ENCODE assay signal across 19 cellular contexts in the genomic region with DNA sequence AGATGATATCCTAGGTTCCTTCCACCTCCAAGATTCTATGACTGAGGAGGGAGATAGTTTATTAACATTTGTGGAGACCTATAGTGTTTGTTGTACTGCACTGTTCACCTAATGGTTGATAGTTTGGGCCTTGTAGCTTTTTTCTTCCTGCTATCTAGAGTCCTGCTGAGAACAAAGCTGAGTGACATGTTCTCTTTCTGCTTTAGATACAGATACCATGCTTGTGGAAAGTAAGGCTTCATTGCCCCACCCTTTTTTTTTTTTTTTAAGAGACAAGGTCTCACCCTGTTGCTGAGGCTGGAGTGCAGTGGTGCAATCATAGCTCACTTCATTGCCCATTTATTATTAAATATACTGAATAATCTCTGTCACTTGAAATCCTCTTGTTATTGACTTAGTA. TPM values are rescaled to one million over a fixed set of nuclear protein-coding genes. Genes with fewer than 3 reads are reported as not detected.
DNase-seq lines count a peak whose midpoint lies in the region; ATAC-seq and TF ChIP-seq lines count a peak whose summit lies in the region.
"Had no signal": no experiment of that assay in that cellular context is flagged by ENCODE, and none has a peak within 500 bp of the region (broad histone marks: within the 10 kb centered on the region; RNA-seq: fewer than 3 reads in every experiment).

No MANE protein-coding gene starts in this region.

- intact Hi-C loops in left ventricle myocardium superior (cut with micrococcal nuclease) (no loop called here), left ventricle myocardium inferior (cut with micrococcal nuclease) (no loop called here)

- no peak for DNase-seq in activated T-cell treated with anti-CD3 and anti-CD28 coated beads, Interleukin-2, amount 50 U/mL, for 24 hours
- DNase-seq in activated T-cell treated with anti-CD3 and anti-CD28 coated beads for 4 hours (no peak), left ventricle myocardium superior (no peak), left ventricle myocardium inferior (no peak), SJCRH30 (no peak)
- DNase-seq: Caco-2; CD4-positive, CD25-positive, alpha-beta regulatory T cell; CD8-positive, alpha-beta T cell; DMS153; DMS79; GF-D8; GOT3; HFFc6 had no signal

- H3K36me3 Mint-ChIP-seq in activated T-cell treated with anti-CD3 and anti-CD28 coated beads, Interleukin-2, amount 50 U/mL, for 24 hours (ENCODE audit: low read depth): peaks cover 81% of the 10 kb centered on the region

- H3K4me3 ChIP-seq in left ventricle myocardium inferior (no peak overlapping the region), SJCRH30 (no peak overlapping the region)
- H3K4me3 ChIP-seq: BLaER1, HAP-1 had no signal

- peak; percentile 61 for ATAC-seq in left ventricle myocardium superior
- ATAC-seq in esophagus mucosa: peak; percentile 13
- ATAC-seq: CD8-positive, alpha-beta T cell had no signal

- peaks cover 10% of the 10 kb centered on the region for H3K4me1 Mint-ChIP-seq in activated T-cell treated with anti-CD3 and anti-CD28 coated beads, Interleukin-2, amount 50 U/mL, for 24 hours (ENCODE audit: low read depth)
- H3K4me1 Mint-ChIP-seq: B cell had no signal

- no peak overlapping the region for H3K4me3 Mint-ChIP-seq in activated T-cell treated with anti-CD3 and anti-CD28 coated beads, Interleukin-2, amount 50 U/mL, for 24 hours
- H3K4me3 Mint-ChIP-seq: B cell; CD4-positive, CD25-positive, alpha-beta regulatory T cell; CD8-positive, alpha-beta T cell; HFFc6 had no signal

- no peaks in the 10 kb centered on the region for H3K9me3 ChIP-seq in left ventricle myocardium inferior (replicated peaks)
- no peaks in the 10 kb centered on the region for H3K9me3 ChIP-seq in SJCRH30 (replicated peaks)
- H3K9me3 ChIP-seq: BLaER1, Caco-2, HAP-1 had no signal

- H3K27ac Mint-ChIP-seq in activated T-cell treated with anti-CD3 and anti-CD28 coated beads, Interleukin-2, amount 50 U/mL, for 24 hours: peak overlapping the region; percentile 44
- H3K27ac Mint-ChIP-seq: B cell; CD8-positive, alpha-beta T cell; HFFc6 had no signal

- H3K4me1 ChIP-seq in left ventricle myocardium inferior (peaks cover 43% of the 10 kb centered on the region), SJCRH30 (no peaks in the 10 kb centered on the region)
- H3K4me1 ChIP-seq: BLaER1, Caco-2, HAP-1 had no signal

- TF ChIP-seq CTCF in left ventricle myocardium inferior (IDR thresholded peaks at IDR 0.05; ENCODE audit: borderline replicate concordance): no peak

- H3K9me3 Mint-ChIP-seq in activated T-cell treated with anti-CD3 and anti-CD28 coated beads, Interleukin-2, amount 50 U/mL, for 24 hours: no peaks in the 10 kb centered on the region
- H3K9me3 Mint-ChIP-seq: CD4-positive, CD25-positive, alpha-beta regulatory T cell; CD8-positive, alpha-beta T cell; HFFc6 had no signal

- H3K27me3 Mint-ChIP-seq in activated T-cell treated with anti-CD3 and anti-CD28 coated beads, Interleukin-2, amount 50 U/mL, for 24 hours: no peaks in the 10 kb centered on the region
- H3K27me3 Mint-ChIP-seq: B cell; CD4-positive, CD25-positive, alpha-beta regulatory T cell had no signal

- H3K27me3 ChIP-seq in left ventricle myocardium inferior (ENCODE audit: low read depth): no peaks in the 10 kb centered on the region
- H3K27me3 ChIP-seq in SJCRH30: no peaks in the 10 kb centered on the region
- H3K27me3 ChIP-seq: BLaER1 had no signal

- H3K27ac ChIP-seq in left ventricle myocardium inferior (replicated peaks) (no peak overlapping the region), SJCRH30 (no peak overlapping the region)
- H3K27ac ChIP-seq: 22Rv1, BLaER1, C4-2B had no signal

- peaks cover 74% of the 10 kb centered on the region for H3K36me3 ChIP-seq in left ventricle myocardium inferior
- peaks cover 19% of the 10 kb centered on the region for H3K36me3 ChIP-seq in SJCRH30

RNA-seq across cellular contexts. Expression of gene DLAT, which starts 12.3 kb away (rescaled TPM):
- total RNA-seq in left ventricle myocardium superior (189 TPM), left ventricle myocardium inferior (176 TPM), esophagus mucosa (37.1 TPM)
- 48.4 and 52.3 TPM in 2 replicates for total RNA-seq in SJCRH30 (2014; rRNA removed; shearing (Covaris generic))

RNA-seq across cellular contexts. Expression of gene PIH1D2, which starts 36.3 kb away (rescaled TPM):
- total RNA-seq in left ventricle myocardium superior: 1.6 TPM
- total RNA-seq in left ventricle myocardium inferior: 2.2 TPM
- 1.6 TPM for total RNA-seq in esophagus mucosa
- total RNA-seq in SJCRH30 (2014; rRNA removed; shearing (Covaris generic)): 0.99 and 1.4 TPM in 2 replicates

RNA-seq across cellular contexts. Expression of gene NKAPD1, which starts 36.6 kb away (rescaled TPM):
- total RNA-seq in left ventricle myocardium superior (7.7 TPM), left ventricle myocardium inferior (7.6 TPM), esophagus mucosa (11.8 TPM)
- 19.5 and 22.9 TPM in 2 replicates for total RNA-seq in SJCRH30 (2014; rRNA removed; shearing (Covaris generic))

RNA-seq across cellular contexts. Expression of gene TIMM8B, which starts 49.0 kb away (rescaled TPM):
- total RNA-seq in left ventricle myocardium superior (158 TPM), left ventricle myocardium inferior (189 TPM), esophagus mucosa (83.4 TPM)
- total RNA-seq in SJCRH30 (2014; rRNA removed; shearing (Covaris generic)): 48.2 and 64.5 TPM in 2 replicates

RNA-seq across cellular contexts. Expression of gene SDHD, which starts 49.1 kb away (rescaled TPM):
- total RNA-seq in left ventricle myocardium superior (269 TPM), left ventricle myocardium inferior (290 TPM), esophagus mucosa (109 TPM)
- total RNA-seq in SJCRH30 (2014; rRNA removed; shearing (Covaris generic)): 90.3 and 98.1 TPM in 2 replicates
